In the genomic region with DNA sequence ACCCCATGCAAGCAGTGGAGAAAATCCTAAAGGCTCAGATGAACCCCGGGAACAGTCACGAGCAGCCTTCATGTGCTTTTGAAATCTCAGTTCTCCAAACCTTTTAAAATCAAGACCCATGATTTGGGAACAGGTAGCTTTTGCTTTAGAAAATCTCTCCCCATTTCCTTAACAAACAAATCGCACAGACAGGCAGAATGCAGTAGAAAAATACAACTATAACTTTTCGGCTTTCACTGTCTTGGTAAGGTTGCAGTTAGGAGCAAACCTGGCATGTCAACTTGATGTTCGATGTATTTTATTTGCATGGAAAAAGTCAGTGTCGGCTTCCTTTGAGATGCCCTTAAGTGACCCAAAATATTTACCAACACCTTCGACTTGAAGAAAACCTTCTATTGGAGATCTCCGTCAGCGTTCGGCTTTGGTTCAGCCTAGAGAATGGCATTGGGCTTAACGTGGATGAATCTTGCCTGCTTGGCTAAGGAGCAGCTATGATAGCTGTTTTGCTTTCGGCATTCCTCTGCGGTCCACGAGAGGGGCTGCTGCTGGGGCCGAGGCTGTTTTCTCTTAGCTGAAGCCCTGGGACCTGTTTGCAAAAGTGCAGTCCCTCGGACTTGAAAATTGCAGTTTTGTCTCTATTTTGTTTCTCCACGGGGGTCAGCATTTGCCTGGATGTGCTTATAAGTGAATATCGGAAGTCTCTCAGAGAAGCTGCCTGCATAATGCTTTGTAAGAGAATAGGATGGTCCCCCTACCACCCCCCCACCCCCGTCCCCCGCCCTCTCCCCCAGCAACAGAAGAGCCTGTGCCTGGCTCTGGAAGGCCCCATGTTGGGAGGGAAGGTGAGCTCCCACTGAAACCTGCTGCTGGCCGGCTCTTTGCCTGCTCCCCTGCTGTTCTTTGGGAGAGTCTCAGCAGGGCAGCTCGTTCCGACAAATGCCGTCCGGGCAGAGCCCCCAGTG, we compare ENCODE assay signal across 14 cellular contexts. TPM values are rescaled to one million over a fixed set of nuclear protein-coding genes. Genes with fewer than 3 reads are reported as not detected.
DNase-seq lines count a peak whose midpoint lies in the region; ATAC-seq and TF ChIP-seq lines count a peak whose summit lies in the region.
"Had no signal": no experiment of that assay in that cellular context is flagged by ENCODE, and none has a peak within 500 bp of the region (broad histone marks: within the 10 kb centered on the region; RNA-seq: fewer than 3 reads in every experiment).

No MANE protein-coding gene starts in this region.

- peaks cover 32 to 81% (median 69%) of the 10 kb centered on the region in 5 donors for H3K27me3 Mint-ChIP-seq in naive thymus-derived CD8-positive, alpha-beta T cell
- H3K27me3 Mint-ChIP-seq in CD14-positive monocyte (ENCODE audit: low read depth in 3 of 3) = peaks cover 63 to 82% (median 75%) of the 10 kb centered on the region in 3 donors

- under 1% methylated on average over 22 of the region's 25 CpGs for WGBS in HUES64

- H3K4me1 ChIP-seq in BLaER1 (peaks cover 19% of the 10 kb centered on the region), HUES64 (ENCODE audit: insufficient read depth, low read length) (peaks cover 46% of the 10 kb centered on the region), lower lobe of right lung (peaks cover 19% of the 10 kb centered on the region)

- TF ChIP-seq CTCF in dorsolateral prefrontal cortex (IDR thresholded peaks at IDR 0.05 in 54 of 56, conservative IDR thresholded peaks at IDR 0.05 in 2 of 56; ENCODE audit: low read depth in 1 of 56, partially characterized antibody in 56 of 56) (no peak), lower lobe of right lung (IDR thresholded peaks at IDR 0.05) (no peak), CD14-positive monocyte (IDR thresholded peaks at IDR 0.05) (no peak)

- H3K9ac ChIP-seq in BLaER1 (no peak overlapping the region), HUES64 (ENCODE audit: low read depth, low read length) (peak overlapping the region; percentile 48)

- POLR2A ChIA-PET in naive thymus-derived CD8-positive, alpha-beta T cell (lab: Charles Lee) = no interaction called here

- no peak for DNase-seq in dorsolateral prefrontal cortex
- no peak for DNase-seq in naive thymus-derived CD8-positive, alpha-beta T cell
- DNase-seq in lower lobe of right lung = no peak
- DNase-seq in stimulated activated CD4-positive, alpha-beta T cell treated with anti-CD3 and anti-CD28 coated beads, Interleukin-4, amount 100 ng/mL, for 24 hours = no peak
- no peak for DNase-seq in CD14-positive monocyte (ENCODE audit: low spot score)
- DNase-seq: activated T-cell treated with anti-CD3 and anti-CD28 coated beads, Interleukin-2, amount 50 U/mL, for 4 hours; effector memory CD4-positive, alpha-beta T cell; kidney glomerular epithelial cell; small intestine; T-helper 9 cell had no signal

- H3K36me3 Mint-ChIP-seq in naive thymus-derived CD8-positive, alpha-beta T cell = peaks cover 0 to 10% (median 3%) of the 10 kb centered on the region in 3 donors
- H3K36me3 Mint-ChIP-seq in CD14-positive monocyte = no peaks in the 10 kb centered on the region

- H3K9me3 Mint-ChIP-seq in naive thymus-derived CD8-positive, alpha-beta T cell = no peaks in the 10 kb centered on the region
- peaks cover 0 to 13% (median 2%) of the 10 kb centered on the region in 7 donors for H3K9me3 Mint-ChIP-seq in CD14-positive monocyte
- H3K9me3 Mint-ChIP-seq: activated T-cell treated with anti-CD3 and anti-CD28 coated beads, Interleukin-2, amount 50 U/mL, for 4 hours had no signal

- ATAC-seq in naive thymus-derived CD8-positive, alpha-beta T cell = no peak
- ATAC-seq in lower lobe of right lung (no peak), HG03378 (IDR thresholded peaks at IDR 0.05; ENCODE audit: unreplicated experiment) (no peak)
- ATAC-seq: activated T-cell treated with anti-CD3 and anti-CD28 coated beads, Interleukin-2, amount 50 U/mL, for 4 hours had no signal

- intact Hi-C loops in dorsolateral prefrontal cortex (cut with DNase I) = loop anchor here (5.0 to 10.0 kb wide), 3 partner anchors 139 to 271 kb away; no protein-coding TSS in a partner anchor
- intact Hi-C loops in lower lobe of right lung (cut with DNase I) = no loop called here
- intact Hi-C loops in CD14-positive monocyte (cut with micrococcal nuclease) = loop anchor here (10.0 kb wide), 2 partner anchors 1557 to 1687 kb away; no protein-coding TSS in a partner anchor

- H3K27me3 ChIP-seq in BLaER1 = peaks cover 88% of the 10 kb centered on the region
- peaks cover 58% of the 10 kb centered on the region for H3K27me3 ChIP-seq in HUES64 (ENCODE audit: insufficient read depth, low read length)
- peaks cover 0 to 11% (median 0%) of the 10 kb centered on the region in 45 donors for H3K27me3 ChIP-seq in dorsolateral prefrontal cortex
- peaks cover 82% of the 10 kb centered on the region for H3K27me3 ChIP-seq in lower lobe of right lung (ENCODE audit: low read depth)

- H3K36me3 ChIP-seq in BLaER1 = no peaks in the 10 kb centered on the region
- no peaks in the 10 kb centered on the region for H3K36me3 ChIP-seq in HUES64 (ENCODE audit: insufficient read depth, low read length)
- H3K36me3 ChIP-seq in lower lobe of right lung = no peaks in the 10 kb centered on the region
- H3K36me3 ChIP-seq: MG63 had no signal

- H3K9me3 ChIP-seq in BLaER1 (no peaks in the 10 kb centered on the region), HUES64 (ENCODE audit: insufficient read depth, low read depth, low read length) (no peaks in the 10 kb centered on the region), lower lobe of right lung (no peaks in the 10 kb centered on the region)
- H3K9me3 ChIP-seq: MG63 had no signal

- H3K4me3 ChIP-seq in BLaER1 (0 out of 2 replicates have a peak overlapping the region, but pooled peaks have one; percentile 71), HUES64 (ENCODE audit: low read length) (peak overlapping the region; percentile 71), dorsolateral prefrontal cortex (peak overlapping the region; percentile 41 to 81 (median 67)), lower lobe of right lung (no peak overlapping the region)
- H3K4me3 ChIP-seq: MG63 had no signal

- peaks cover 51% of the 10 kb centered on the region for H4K20me1 ChIP-seq in BLaER1

- H3K27ac ChIP-seq in BLaER1 (no peak overlapping the region), HUES64 (ENCODE audit: low read depth, low read length) (peak overlapping the region; percentile 68; the same call in 1 of the 2 replicates), dorsolateral prefrontal cortex (peak overlapping the region in 49 of 59 donors; percentile 23 to 92 (median 81)), lower lobe of right lung (no peak overlapping the region)

- no peak overlapping the region for H3K27ac Mint-ChIP-seq in naive thymus-derived CD8-positive, alpha-beta T cell
- no peak overlapping the region for H3K27ac Mint-ChIP-seq in CD14-positive monocyte

- peak overlapping the region in 6 of 10 donors; percentile 12 to 53 (median 28) for H3K4me3 Mint-ChIP-seq in naive thymus-derived CD8-positive, alpha-beta T cell
- H3K4me3 Mint-ChIP-seq in CD14-positive monocyte = peak overlapping the region in 1 of 2 donors; percentile 71
- H3K4me3 Mint-ChIP-seq: activated T-cell treated with anti-CD3 and anti-CD28 coated beads, Interleukin-2, amount 50 U/mL, for 4 hours had no signal

- peak overlapping the region; percentile 98; the same call in 1 of the 2 replicates for H3K4me2 ChIP-seq in BLaER1

- peaks cover 2 to 17% (median 9%) of the 10 kb centered on the region in 4 donors for H3K4me1 Mint-ChIP-seq in naive thymus-derived CD8-positive, alpha-beta T cell
- H3K4me1 Mint-ChIP-seq in CD14-positive monocyte = peaks cover 5% of the 10 kb centered on the region

RNA-seq across cellular contexts. Expression of a gene that starts 1.9 kb away (rescaled TPM):
- 26.2 TPM for polyA plus RNA-seq in HUES64 (2013, experiment 1 of 2)
- polyA plus RNA-seq in HUES64 (2013, experiment 2 of 2) = 26.8 TPM
- 100 to 1,000 TPM in 116 of 120 experiments, 10 to 100 TPM in 4; 68.9 to 223 (median 154) TPM for total RNA-seq in dorsolateral prefrontal cortex
- not detected for total RNA-seq in naive thymus-derived CD8-positive, alpha-beta T cell
- polyA plus RNA-seq in naive thymus-derived CD8-positive, alpha-beta T cell = not detected
- 0.09 TPM for total RNA-seq in lower lobe of right lung
- polyA plus RNA-seq in CD14-positive monocyte = not detected

Comparison
In these comparisons a context has a peak if more than half of its experiments do, and no peak if none do; other contexts are left out.
1. H3K27ac ChIP-seq: peak in HUES64 (single experiment) and dorsolateral prefrontal cortex (49 of 59); none in BLaER1 (single experiment) and lower lobe of right lung (single experiment).
2. RNA of a gene that starts 1.9 kb away (total RNA-seq): 68.9 to 223 TPM in dorsolateral prefrontal cortex; 0.09 TPM in lower lobe of right lung (single experiment) and not detected in naive thymus-derived CD8-positive, alpha-beta T cell; every median in the first group is over 10 times any median in the second.